Comparison of ENCODE assay signal across 2 cellular contexts in the genomic region with DNA sequence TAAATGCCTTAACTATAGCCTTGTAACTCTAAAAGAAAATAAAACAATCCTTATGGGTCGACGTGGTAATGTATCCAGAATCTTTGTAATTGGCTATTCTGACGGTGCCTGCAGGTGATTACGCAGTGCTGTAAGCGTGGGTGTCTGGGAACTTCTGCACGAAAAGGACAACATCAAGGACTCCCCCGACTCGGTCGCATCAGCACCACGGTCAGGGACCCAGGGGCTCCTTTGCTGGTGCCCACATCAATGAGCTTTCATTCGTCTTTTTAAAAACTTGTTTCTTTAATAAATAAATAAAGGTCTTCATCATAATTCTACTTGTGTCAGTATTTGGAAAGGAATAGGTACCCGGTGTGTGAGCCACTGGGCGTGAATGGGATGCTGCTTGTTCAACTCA.
TF ChIP-seq lines count a peak whose summit lies in the region.

No MANE protein-coding gene starts in this region.

TF ChIP-seq in HepG2, 621 proteins besides CTCF, POLR2A, EP300 and RAD21:
- TF ChIP-seq MEF2D (CRISPR knock-in tag; IDR thresholded peaks at IDR 0.05): no peak
- TF ChIP-seq, protein P1, sequence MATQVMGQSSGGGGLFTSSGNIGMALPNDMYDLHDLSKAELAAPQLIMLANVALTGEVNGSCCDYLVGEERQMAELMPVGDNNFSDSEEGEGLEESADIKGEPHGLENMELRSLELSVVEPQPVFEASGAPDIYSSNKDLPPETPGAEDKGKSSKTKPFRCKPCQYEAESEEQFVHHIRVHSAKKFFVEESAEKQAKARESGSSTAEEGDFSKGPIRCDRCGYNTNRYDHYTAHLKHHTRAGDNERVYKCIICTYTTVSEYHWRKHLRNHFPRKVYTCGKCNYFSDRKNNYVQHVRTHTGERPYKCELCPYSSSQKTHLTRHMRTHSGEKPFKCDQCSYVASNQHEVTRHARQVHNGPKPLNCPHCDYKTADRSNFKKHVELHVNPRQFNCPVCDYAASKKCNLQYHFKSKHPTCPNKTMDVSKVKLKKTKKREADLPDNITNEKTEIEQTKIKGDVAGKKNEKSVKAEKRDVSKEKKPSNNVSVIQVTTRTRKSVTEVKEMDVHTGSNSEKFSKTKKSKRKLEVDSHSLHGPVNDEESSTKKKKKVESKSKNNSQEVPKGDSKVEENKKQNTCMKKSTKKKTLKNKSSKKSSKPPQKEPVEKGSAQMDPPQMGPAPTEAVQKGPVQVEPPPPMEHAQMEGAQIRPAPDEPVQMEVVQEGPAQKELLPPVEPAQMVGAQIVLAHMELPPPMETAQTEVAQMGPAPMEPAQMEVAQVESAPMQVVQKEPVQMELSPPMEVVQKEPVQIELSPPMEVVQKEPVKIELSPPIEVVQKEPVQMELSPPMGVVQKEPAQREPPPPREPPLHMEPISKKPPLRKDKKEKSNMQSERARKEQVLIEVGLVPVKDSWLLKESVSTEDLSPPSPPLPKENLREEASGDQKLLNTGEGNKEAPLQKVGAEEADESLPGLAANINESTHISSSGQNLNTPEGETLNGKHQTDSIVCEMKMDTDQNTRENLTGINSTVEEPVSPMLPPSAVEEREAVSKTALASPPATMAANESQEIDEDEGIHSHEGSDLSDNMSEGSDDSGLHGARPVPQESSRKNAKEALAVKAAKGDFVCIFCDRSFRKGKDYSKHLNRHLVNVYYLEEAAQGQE (IDR thresholded peaks at IDR 0.05; ENCODE audit: borderline replicate concordance in 1 of 2, low read depth in 1 of 2, low read length in 2 of 2): peak; percentile 21 to 81
- no peak for TF ChIP-seq KAT7 (CRISPR knock-in tag; IDR thresholded peaks at IDR 0.05; ENCODE audit: borderline replicate concordance)
- no peak for TF ChIP-seq SRY (CRISPR knock-in tag; IDR thresholded peaks at IDR 0.05)
- TF ChIP-seq ZNF350 (CRISPR knock-in tag; IDR thresholded peaks at IDR 0.05; ENCODE audit: borderline replicate concordance, low read depth): no peak

TF ChIP-seq in HCT116, 20 proteins besides CTCF, POLR2A, EP300 and RAD21:
- TF ChIP-seq CEBPB (IDR thresholded peaks at IDR 0.05; ENCODE audit: low read depth) (no peak), SRF (IDR thresholded peaks at IDR 0.05; ENCODE audit: low read depth) (no peak), EZH2 (IDR thresholded peaks at IDR 0.05) (no peak)
- TF ChIP-seq, protein P1 (IDR thresholded peaks at IDR 0.05; ENCODE audit: low read depth): peak; percentile 41
